ENCODE assay signal across 16 cellular contexts in genomic region chr2:96923201-96923600, GRCh38. TPM values are rescaled to one million over a fixed set of nuclear protein-coding genes. Genes with fewer than 3 reads are reported as not detected.
DNase-seq lines count a peak whose midpoint lies in the region; ATAC-seq, FAIRE-seq and TF ChIP-seq lines count a peak whose summit lies in the region.
"Had no signal": no experiment of that assay in that cellular context is flagged by ENCODE, and none has a peak within 500 bp of the region (broad histone marks: within the 10 kb centered on the region; RNA-seq: fewer than 3 reads in every experiment).

No MANE protein-coding gene starts in this region.

- no peaks in the 10 kb centered on the region for H3K27me3 ChIP-seq in BLaER1
- no peaks in the 10 kb centered on the region for H3K27me3 ChIP-seq in K562 (ENCODE audit: control insufficient read depth in 2 of 2, insufficient read depth in 2 of 2, low read length in 2 of 2)
- H3K27me3 ChIP-seq in trophoblast cell (ENCODE audit: insufficient read depth, low read length), result no peaks in the 10 kb centered on the region

- POLR2A ChIA-PET in activated CD8-positive, alpha-beta T cell treated with anti-CD3 and anti-CD28 coated beads for 36 hours (lab: Charles Lee), result interaction anchor here (1.6 to 2.6 kb wide), 2 partner anchors 10 to 52 kb away, joined by 6 to 12 read pairs; no protein-coding TSS in a partner anchor
- POLR2A ChIA-PET in activated CD8-positive, alpha-beta T cell treated with anti-CD3 and anti-CD28 coated beads, Interleukin-2, amount 10 ng/mL, durations not matched to agents 7 days and 5 days (lab: Charles Lee), result interaction anchor here (1.9 kb wide), 1 partner anchor 17 kb away, joined by 5 read pairs; no protein-coding TSS in a partner anchor
- POLR2A ChIA-PET in K562 (lab: Yijun Ruan, JAX), result interaction anchor here (1.3 kb wide), 1 partner anchor 15 kb away, joined by 4 read pairs; no protein-coding TSS in a partner anchor
- POLR2A ChIA-PET in T-cell (lab: Charles Lee), result no interaction called here

- H3K27me3 Mint-ChIP-seq in activated CD8-positive, alpha-beta T cell treated with anti-CD3 and anti-CD28 coated beads for 36 hours, result no peaks in the 10 kb centered on the region
- H3K27me3 Mint-ChIP-seq in activated CD8-positive, alpha-beta T cell treated with anti-CD3 and anti-CD28 coated beads, Interleukin-2, amount 10 ng/mL, durations not matched to agents 7 days and 5 days (ENCODE audit: low read depth), result no peaks in the 10 kb centered on the region
- no peaks in the 10 kb centered on the region for H3K27me3 Mint-ChIP-seq in T-cell
- H3K27me3 Mint-ChIP-seq: CD4-positive, alpha-beta T cell had no signal

- H3K9me3 Mint-ChIP-seq in activated CD8-positive, alpha-beta T cell treated with anti-CD3 and anti-CD28 coated beads for 36 hours, result no peaks in the 10 kb centered on the region
- peaks cover 14% of the 10 kb centered on the region for H3K9me3 Mint-ChIP-seq in activated CD8-positive, alpha-beta T cell treated with anti-CD3 and anti-CD28 coated beads, Interleukin-2, amount 10 ng/mL, durations not matched to agents 7 days and 5 days (ENCODE audit: insufficient read depth)
- no peaks in the 10 kb centered on the region for H3K9me3 Mint-ChIP-seq in T-cell
- H3K9me3 Mint-ChIP-seq: CD4-positive, alpha-beta T cell had no signal

- no peak overlapping the region for H3K9ac ChIP-seq in BLaER1
- peak overlapping the region; percentile 71 to 90 for H3K9ac ChIP-seq in K562 (ENCODE audit: insufficient read depth in 1 of 2, low read depth in 2 of 2, low read length in 2 of 2)
- H3K9ac ChIP-seq in trophoblast cell (ENCODE audit: low read length), result no peak overlapping the region

- H3K4me2 ChIP-seq in BLaER1, result peak overlapping the region; percentile 41
- peak overlapping the region; percentile 70 for H3K4me2 ChIP-seq in K562 (ENCODE audit: insufficient read depth, low read length)
- no peak overlapping the region for H3K4me2 ChIP-seq in trophoblast cell (ENCODE audit: low read length)

- H3K18ac ChIP-seq in trophoblast cell (ENCODE audit: low read length), result no peak overlapping the region

- no peak for TF ChIP-seq RAD21 in K562 (CRISPR knock-in tag; conservative IDR thresholded peaks at IDR 0.05 in 1 of 2, IDR thresholded peaks at IDR 0.05 in 1 of 2)

- H3K36me3 ChIP-seq in BLaER1 (no peaks in the 10 kb centered on the region), K562 (ENCODE audit: control insufficient read depth, insufficient read depth, low read length) (no peaks in the 10 kb centered on the region), trophoblast cell (ENCODE audit: control insufficient read depth in 1 of 2, insufficient read depth in 2 of 2, low read length in 2 of 2) (no peaks in the 10 kb centered on the region)

- H4K20me1 ChIP-seq in BLaER1 (no peaks in the 10 kb centered on the region), K562 (replicated peaks; ENCODE audit: control insufficient read depth, insufficient read depth, low read length) (no peaks in the 10 kb centered on the region)

- H3K79me1 ChIP-seq in trophoblast cell (ENCODE audit: low read length), result peaks cover 15% of the 10 kb centered on the region

- H3K4me3 ChIP-seq in BLaER1, result no peak overlapping the region
- H3K4me3 ChIP-seq in K562, result no peak overlapping the region
- no peak overlapping the region for H3K4me3 ChIP-seq in trophoblast cell (ENCODE audit: low read depth, low read length)

- H2BK12ac ChIP-seq in trophoblast cell (ENCODE audit: low read length), result peak overlapping the region; percentile 54

- H3K4me1 ChIP-seq in BLaER1 (peaks cover 39% of the 10 kb centered on the region), K562 (replicated peaks in 1 of 2; ENCODE audit: control insufficient read depth in 2 of 2, insufficient read depth in 2 of 2, low read length in 2 of 2) (peaks cover 74 to 76% of the 10 kb centered on the region in 2 experiments), trophoblast cell (ENCODE audit: control insufficient read depth in 1 of 2, insufficient read depth in 2 of 2, low read length in 2 of 2) (peaks cover 20 to 23% of the 10 kb centered on the region in 2 experiments)

- H2AK5ac ChIP-seq in trophoblast cell (ENCODE audit: low read length), result peak overlapping the region; percentile 11

- TF ChIP-seq CTCF in activated CD8-positive, alpha-beta T cell treated with anti-CD3 and anti-CD28 coated beads for 36 hours (IDR thresholded peaks at IDR 0.05), result no peak
- no peak for TF ChIP-seq CTCF in K562 (IDR thresholded peaks at IDR 0.05 in 2 of 3, conservative IDR thresholded peaks at IDR 0.05 in 1 of 3; ENCODE audit: insufficient read depth in 2 of 3, low read depth in 1 of 3, low read length in 3 of 3)

- no peak for TF ChIP-seq POLR2A in K562 (conservative IDR thresholded peaks at IDR 0.05)

- H3K27ac Mint-ChIP-seq in activated CD8-positive, alpha-beta T cell treated with anti-CD3 and anti-CD28 coated beads for 36 hours, result peak overlapping the region; percentile 88
- H3K27ac Mint-ChIP-seq in activated CD8-positive, alpha-beta T cell treated with anti-CD3 and anti-CD28 coated beads, Interleukin-2, amount 10 ng/mL, durations not matched to agents 7 days and 5 days, result no peak overlapping the region
- no peak overlapping the region for H3K27ac Mint-ChIP-seq in T-cell
- H3K27ac Mint-ChIP-seq: HFFc6 had no signal

- TF ChIP-seq EP300 in K562 (IDR thresholded peaks at IDR 0.05; ENCODE audit: low read length), result no peak

- H3K36me3 Mint-ChIP-seq in activated CD8-positive, alpha-beta T cell treated with anti-CD3 and anti-CD28 coated beads for 36 hours (ENCODE audit: low read depth), result no peaks in the 10 kb centered on the region
- H3K36me3 Mint-ChIP-seq in activated CD8-positive, alpha-beta T cell treated with anti-CD3 and anti-CD28 coated beads, Interleukin-2, amount 10 ng/mL, durations not matched to agents 7 days and 5 days (ENCODE audit: low read depth), result peaks cover 3% of the 10 kb centered on the region
- H3K36me3 Mint-ChIP-seq in T-cell, result peaks cover 4% of the 10 kb centered on the region
- H3K36me3 Mint-ChIP-seq: IgD-negative memory B cell had no signal

- H2AFZ ChIP-seq in K562 (ENCODE audit: low read depth, low read length), result no peak overlapping the region
- no peak overlapping the region for H2AFZ ChIP-seq in trophoblast cell (ENCODE audit: insufficient read depth, low read length, poor library complexity)

- 88% methylated on average over 11 of the region's 11 CpGs for WGBS in K562 (ENCODE audit: insufficient coverage, low coverage, missing lambda C conversion rate)
- no CpG with 5 or more reads among the region's 11 CpGs for WGBS in trophoblast cell (ENCODE audit: extremely low coverage, insufficient coverage, insufficient read length)

- intact Hi-C loops in activated CD8-positive, alpha-beta T cell treated with anti-CD3 and anti-CD28 coated beads for 36 hours (cut with micrococcal nuclease), result no loop called here
- intact Hi-C loops in K562 (cut with micrococcal nuclease), result no loop called here

- no peak overlapping the region for H3K4me3 Mint-ChIP-seq in activated CD8-positive, alpha-beta T cell treated with anti-CD3 and anti-CD28 coated beads for 36 hours
- no peak overlapping the region for H3K4me3 Mint-ChIP-seq in activated CD8-positive, alpha-beta T cell treated with anti-CD3 and anti-CD28 coated beads, Interleukin-2, amount 10 ng/mL, durations not matched to agents 7 days and 5 days
- H3K4me3 Mint-ChIP-seq in T-cell, result peak overlapping the region in 1 of 3 donors; percentile 91
- H3K4me3 Mint-ChIP-seq: HFFc6 had no signal

- FAIRE-seq in K562 (lab: Jason Lieb, UNC), result no peak
- FAIRE-seq: D721Med, GM19239 had no signal

- no peak overlapping the region for H3K23ac ChIP-seq in trophoblast cell (ENCODE audit: low read length)

- no peak for ATAC-seq in activated CD8-positive, alpha-beta T cell treated with anti-CD3 and anti-CD28 coated beads for 36 hours
- no peak for ATAC-seq in activated CD8-positive, alpha-beta T cell treated with anti-CD3 and anti-CD28 coated beads, Interleukin-2, amount 10 ng/mL, durations not matched to agents 7 days and 5 days
- no peak for ATAC-seq in K562
- ATAC-seq in T-cell (replicated peaks in 1 of 4), result no peak

- H3K79me2 ChIP-seq in K562 (ENCODE audit: control insufficient read depth, insufficient read depth, low read length) (peaks cover 40% of the 10 kb centered on the region), trophoblast cell (ENCODE audit: control insufficient read depth, insufficient read depth, low read length, poor library complexity) (peaks cover 4% of the 10 kb centered on the region)

- no TSS peak for BruUV-seq in K562 (replicated peaks; lab: Mats Ljungman, UMichigan)

- CTCF ChIA-PET in activated CD8-positive, alpha-beta T cell treated with anti-CD3 and anti-CD28 coated beads for 36 hours (lab: Charles Lee), result no interaction called here
- CTCF ChIA-PET in activated CD8-positive, alpha-beta T cell treated with anti-CD3 and anti-CD28 coated beads, Interleukin-2, amount 10 ng/mL, durations not matched to agents 7 days and 5 days (lab: Charles Lee), result interaction anchor here (2.9 to 4.4 kb wide), 2 partner anchors 28 to 65 kb away, joined by 16 to 21 read pairs; partner anchors contain the start of gene ANKRD39
- CTCF ChIA-PET in K562 (lab: Yijun Ruan, JAX; ENCODE audit: low intra/inter-chr PET ratio), result no interaction called here
- CTCF ChIA-PET in T-cell (lab: Charles Lee), result no interaction called here

- in situ Hi-C loops in K562 (cut with MboI), result no loop called here

- no peak for DNase-seq in activated CD8-positive, alpha-beta T cell treated with anti-CD3 and anti-CD28 coated beads for 36 hours
- DNase-seq in activated CD8-positive, alpha-beta T cell treated with anti-CD3 and anti-CD28 coated beads, Interleukin-2, amount 10 ng/mL, durations not matched to agents 7 days and 5 days, result no peak
- no peak for DNase-seq in K562 (ENCODE audit: extremely low read depth in 1 of 4, low spot score in 3 of 4)
- DNase-seq in trophoblast cell, result peak; percentile 56 to 61
- no peak for DNase-seq in T-cell
- no peak for DNase-seq in SW 1271 (lab: John Stamatoyannopoulos, UW)
- DNase-seq: CD4-positive, alpha-beta T cell; COR-L47; GF-D8; HCEC 1CT; HFFc6 had no signal

- H3K9me1 ChIP-seq in K562 (ENCODE audit: control insufficient read depth, insufficient read depth, low read length), result no peaks in the 10 kb centered on the region

- no peak overlapping the region for H2BK5ac ChIP-seq in trophoblast cell (ENCODE audit: low read depth, low read length, poor library complexity)

- H4K8ac ChIP-seq in trophoblast cell (ENCODE audit: low read depth, low read length), result no peak overlapping the region

- H3K9me3 ChIP-seq in BLaER1 (no peaks in the 10 kb centered on the region), K562 (replicated peaks; ENCODE audit: control insufficient read depth, insufficient read depth, low read depth, low read length) (no peaks in the 10 kb centered on the region), trophoblast cell (ENCODE audit: insufficient read depth, low read depth, low read length) (peaks cover 3% of the 10 kb centered on the region)

- H4K91ac ChIP-seq in trophoblast cell (ENCODE audit: low read depth, low read length), result peak overlapping the region; percentile 71

- no peak overlapping the region for H3K4ac ChIP-seq in trophoblast cell (ENCODE audit: low read depth, low read length)

- H3K14ac ChIP-seq in trophoblast cell (ENCODE audit: low read length), result peak overlapping the region; percentile 24

- H3K27ac ChIP-seq in BLaER1 (no peak overlapping the region), K562 (ENCODE audit: extremely low read depth, low read depth, low read length) (peak overlapping the region; percentile 76; the same call in 2 of the 3 replicates), trophoblast cell (ENCODE audit: low read depth, low read length) (no peak overlapping the region)
- H3K27ac ChIP-seq: 22Rv1 had no signal

- H3K4me1 Mint-ChIP-seq in activated CD8-positive, alpha-beta T cell treated with anti-CD3 and anti-CD28 coated beads for 36 hours (ENCODE audit: low read depth), result peaks cover 34% of the 10 kb centered on the region
- H3K4me1 Mint-ChIP-seq in activated CD8-positive, alpha-beta T cell treated with anti-CD3 and anti-CD28 coated beads, Interleukin-2, amount 10 ng/mL, durations not matched to agents 7 days and 5 days (ENCODE audit: low read depth), result peaks cover 46% of the 10 kb centered on the region
- peaks cover 40 to 60% (median 54%) of the 10 kb centered on the region in 3 donors for H3K4me1 Mint-ChIP-seq in T-cell

- H2BK120ac ChIP-seq in trophoblast cell (ENCODE audit: insufficient read depth, low read length, poor library complexity), result no peak overlapping the region

- H4K12ac ChIP-seq in trophoblast cell (ENCODE audit: low read depth, low read length), result no peak overlapping the region

RNA-seq across cellular contexts. Expression of gene SEMA4C, which starts 53.3 kb away (rescaled TPM):
- total RNA-seq in activated CD8-positive, alpha-beta T cell treated with anti-CD3 and anti-CD28 coated beads for 36 hours, result 10 to 100 TPM; 10.4 to 12.4 TPM
- total RNA-seq in activated CD8-positive, alpha-beta T cell treated with anti-CD3 and anti-CD28 coated beads, Interleukin-2, amount 10 ng/mL, durations not matched to agents 7 days and 5 days, result 10 to 100 TPM; 21.0 to 24.5 TPM
- 229 and 466 TPM in 2 replicates for total RNA-seq in K562 (2011; cell fraction: chromatin; rRNA removed; ENCODE audit: low replicate concordance)
- 309 and 326 TPM in 2 replicates for total RNA-seq in K562 (2011; cell fraction: nucleolus; rRNA removed)
- 244 and 282 TPM in 2 replicates for total RNA-seq in K562 (2011; cell fraction: nucleoplasm; rRNA removed)
- total RNA-seq in K562 (2014; rRNA removed) (28.8 and 35.6 TPM in 2 replicates), K562 (2014; rRNA removed; fragmentation: Illumina TruSeq; extraction: Trizol) (7.3 and 9.5 TPM in 2 replicates), K562 (2015; rRNA removed; fragmentation: Illumina TruSeq; extraction: Trizol) (23.9 and 24.6 TPM in 2 replicates), K562 (2021) (45.2 and 54.4 TPM in 2 replicates), T-cell (10 to 100 TPM; 36.3 to 89.0 (median 72.3) TPM)
- polyA plus RNA-seq in K562 (2011; rRNA removed) (59.7 and 110 TPM in 2 replicates), K562 (2014; fragmentation: Illumina TruSeq; extraction: Trizol) (21.8 and 29.4 TPM in 2 replicates), K562 (2014; fragmentation: Nextera tagmentation; extraction: Ambion mirVana) (under 1 TPM; 0.32 to 0.89 TPM), K562 (2014; rRNA removed) (35.5 and 36.2 TPM in 2 replicates)
- polyA plus RNA-seq in K562 (2011; cell fraction: cytosol; rRNA removed), result 50.2 and 68.3 TPM in 2 replicates
- polyA plus RNA-seq in K562 (2011; cell fraction: nucleus; rRNA removed), result 313 and 392 TPM in 2 replicates
- polyA plus RNA-seq in K562 (2012), result 39.1 and 59.5 TPM in 2 replicates
- 56.4 and 73.7 TPM in 2 replicates for polyA minus RNA-seq in K562 (2011; rRNA and poly(A)+ RNA removed)
- polyA minus RNA-seq in K562 (2011; cell fraction: cytosol; rRNA and poly(A)+ RNA removed), result 58.2 and 59.2 TPM in 2 replicates
- polyA minus RNA-seq in K562 (2011; cell fraction: nucleus; rRNA and poly(A)+ RNA removed), result 58.7 and 72.1 TPM in 2 replicates
- polyA plus RNA-seq in trophoblast cell (2013), result 157 and 161 TPM in 2 replicates

Comparison
In these comparisons a context has a peak if more than half of its experiments do, and no peak if none do; other contexts are left out.
1. DNase-seq: peak in trophoblast cell (2 of 2); none in activated CD8-positive, alpha-beta T cell treated with anti-CD3 and anti-CD28 coated beads for 36 hours (single experiment), activated CD8-positive, alpha-beta T cell treated with anti-CD3 and anti-CD28 coated beads, Interleukin-2, amount 10 ng/mL, durations not matched to agents 7 days and 5 days (single experiment), K562 (0 of 4), T-cell (0 of 34) and SW 1271 (0 of 2).
2. H3K9ac ChIP-seq: peak in K562 (2 of 2); none in BLaER1 (single experiment) and trophoblast cell (single experiment).
3. POLR2A ChIA-PET loops: an anchor here in activated CD8-positive, alpha-beta T cell treated with anti-CD3 and anti-CD28 coated beads for 36 hours (1.6 to 2.6 kb wide), activated CD8-positive, alpha-beta T cell treated with anti-CD3 and anti-CD28 coated beads, Interleukin-2, amount 10 ng/mL, durations not matched to agents 7 days and 5 days (1.9 kb wide) and K562 (1.3 kb wide); none called in T-cell.